Comparison of ENCODE assay signal across 8 cellular contexts in genomic region chr1:245155186-245156040, GRCh38. TPM values are rescaled to one million over a fixed set of nuclear protein-coding genes. Genes with fewer than 3 reads are reported as not detected.
A peak's percentile ranks its signal among the peaks of the same experiment; 100 is the strongest.
DNase-seq lines count a peak whose midpoint lies in the region; ATAC-seq and TF ChIP-seq lines count a peak whose summit lies in the region.

No MANE protein-coding gene starts in this region.

- DNase-seq in AG10803 (ENCODE audit: low read depth) (peak; percentile 18), GM13977 (ENCODE audit: low spot score) (peak; percentile 48), RWPE1 (ENCODE audit: low spot score) (peak; percentile 24), dorsolateral prefrontal cortex (peak in 2 of 10 donors; percentile 43 to 44), MV-4-11 (lab: John Stamatoyannopoulos, UW) (no peak), cortex of kidney (lab: John Stamatoyannopoulos, UW) (no peak)

- peaks cover 0 to 42% (median 4%) of the 10 kb centered on the region in 45 donors for H3K27me3 ChIP-seq in dorsolateral prefrontal cortex

- H3K4me1 ChIP-seq in mesodermal cell (ENCODE audit: control insufficient read depth, insufficient read depth, low read length, poor library complexity, severe bottlenecking), result no peaks in the 10 kb centered on the region

- CTCF ChIA-PET in RWPE1 (lab: Yijun Ruan, JAX), result interaction anchor here (0.5 to 1.9 kb wide), 18 partner anchors 10 to 1489 kb away, joined by 3 to 10 read pairs (median 4); no protein-coding TSS in a partner anchor

- H3K9me3 ChIP-seq in mesodermal cell (ENCODE audit: control insufficient read depth, low read length), result no peaks in the 10 kb centered on the region

- intact Hi-C loops in dorsolateral prefrontal cortex (cut with DNase I), result loop anchor here (5.0 to 10.0 kb wide), 5 partner anchors 227 to 1539 kb away; no protein-coding TSS in a partner anchor

- ATAC-seq in HG02610 (IDR thresholded peaks at IDR 0.05; ENCODE audit: unreplicated experiment), result no peak

- 0 to 1% methylated on average over 42 to 47 of the region's 59 CpGs for WGBS in mesodermal cell (ENCODE audit: insufficient coverage in 2 of 2), 2 experiments

- in situ Hi-C loops in GM13977 (cut with MboI; ENCODE audit: low pct_unique_long_range_greater_than_20kb, low sequenced_read_pairs, unreplicated experiment), result loop anchor here (25.0 kb wide), 1 partner anchor 1307 kb away; no protein-coding TSS in a partner anchor

- peak overlapping the region; percentile 81 for H3K4me3 ChIP-seq in AG10803 (ENCODE audit: low read length)
- peak overlapping the region; percentile 41 to 76 (median 67) for H3K4me3 ChIP-seq in dorsolateral prefrontal cortex
- H3K4me3 ChIP-seq in mesodermal cell (ENCODE audit: extremely low read depth, insufficient read depth, low read length, poor library complexity, severe bottlenecking), result peak overlapping the region; percentile 61

- POLR2A ChIA-PET in RWPE1 (lab: Yijun Ruan, JAX; ENCODE audit: low non-redundant PET), result no interaction called here

- no peak overlapping the region for H3K27ac ChIP-seq in RWPE1
- H3K27ac ChIP-seq in dorsolateral prefrontal cortex, result peak overlapping the region in 32 of 59 donors; percentile 12 to 93 (median 42)
- peak overlapping the region; percentile 37 for H3K27ac ChIP-seq in mesodermal cell (ENCODE audit: low read depth, low read length, severe bottlenecking)

- no peak; the same call in 1 of the 2 replicates for TF ChIP-seq CTCF in AG10803 (conservative IDR thresholded peaks at IDR 0.05; ENCODE audit: low read length)
- no peak for TF ChIP-seq CTCF in GM13977 (IDR thresholded peaks at IDR 0.05; ENCODE audit: extremely low read depth, insufficient read depth, missing control alignments)
- TF ChIP-seq CTCF in RWPE1 (conservative IDR thresholded peaks at IDR 0.05; ENCODE audit: low read depth), result no peak
- TF ChIP-seq CTCF in dorsolateral prefrontal cortex (IDR thresholded peaks at IDR 0.05 in 54 of 56, conservative IDR thresholded peaks at IDR 0.05 in 2 of 56; ENCODE audit: low read depth in 1 of 56, partially characterized antibody in 56 of 56), result peak in 1 of 56 donors; percentile 8

- no peaks in the 10 kb centered on the region for H3K36me3 ChIP-seq in mesodermal cell (ENCODE audit: control insufficient read depth, insufficient read depth, low read length)

RNA-seq across cellular contexts. Expression of gene KIF26B, which starts 0.6 kb away (rescaled TPM):
- 10 to 100 TPM in 20 of 120 experiments, 1 to 10 TPM in 100; 3.9 to 20.8 (median 8.4) TPM for total RNA-seq in dorsolateral prefrontal cortex
- polyA plus RNA-seq in mesodermal cell (2013, experiment 1 of 2), result 6.5 TPM
- 7.3 TPM for polyA plus RNA-seq in mesodermal cell (2013, experiment 2 of 2)

Comparison
In these comparisons a context has a peak if more than half of its experiments do, and no peak if none do; other contexts are left out.
1. DNase-seq: peak in AG10803 (single experiment), GM13977 (single experiment) and RWPE1 (single experiment); none in MV-4-11 (single experiment) and cortex of kidney (single experiment).
2. Peak in every context shown above with its lines, with median percentiles within 50 percentile points of each other: H3K4me3 ChIP-seq.